20 cellular contexts compared by ENCODE assay signal in the genomic region with DNA sequence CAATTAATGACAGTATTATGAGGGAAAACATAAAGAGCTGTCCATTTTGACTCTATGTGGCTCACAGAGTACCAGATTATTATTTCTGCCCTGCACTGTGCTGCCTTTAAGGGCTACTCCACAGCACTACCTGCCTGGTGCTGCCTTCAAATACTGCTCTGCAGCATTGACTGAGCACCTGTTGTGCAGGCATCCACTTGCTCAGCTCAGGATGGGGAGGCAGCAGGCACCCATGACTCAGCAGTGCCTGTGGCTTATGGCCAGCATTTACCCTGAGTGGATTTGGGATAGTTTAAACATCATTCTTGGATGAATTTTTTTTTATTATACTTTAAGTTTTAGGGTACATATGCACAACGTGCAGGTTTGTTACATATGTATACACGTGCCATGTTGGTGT. TPM values are rescaled to one million over a fixed set of nuclear protein-coding genes. Genes with fewer than 3 reads are reported as not detected.
DNase-seq lines count a peak whose midpoint lies in the region; FAIRE-seq and TF ChIP-seq lines count a peak whose summit lies in the region.
"Had no signal": no experiment of that assay in that cellular context is flagged by ENCODE, and none has a peak within 500 bp of the region (broad histone marks: within the 10 kb centered on the region; RNA-seq: fewer than 3 reads in every experiment).

No MANE protein-coding gene starts in this region.

- TF ChIP-seq CTCF in bronchial epithelial cell (IDR thresholded peaks at IDR 0.05; ENCODE audit: insufficient read depth, low read length, severe bottlenecking), result no peak
- TF ChIP-seq CTCF in mesothelial cell of epicardium (IDR thresholded peaks at IDR 0.05; ENCODE audit: unreplicated experiment), result no peak
- TF ChIP-seq CTCF in nephron progenitor cell (IDR thresholded peaks at IDR 0.05), result no peak

- no peak for FAIRE-seq in bronchial epithelial cell (lab: Jason Lieb, UNC)
- FAIRE-seq: A549 had no signal

- H3K4me3 ChIP-seq in GM23248, result no peak overlapping the region
- H3K4me3 ChIP-seq in MG63, result no peak overlapping the region
- H3K4me3 ChIP-seq in bronchial epithelial cell (ENCODE audit: low read depth, low read length), result no peak overlapping the region
- H3K4me3 ChIP-seq: A549, HAP-1, Peyer's patch had no signal

- H3K9ac ChIP-seq in GM23248, result no peak overlapping the region
- H3K9ac ChIP-seq: KMS-11, SK-N-SH had no signal

- no peaks in the 10 kb centered on the region for H3K36me3 Mint-ChIP-seq in mesothelial cell of epicardium
- H3K36me3 Mint-ChIP-seq in nephron progenitor cell (ENCODE audit: low read depth), result peaks cover 6% of the 10 kb centered on the region

- H3K4me1 ChIP-seq in GM23248 (ENCODE audit: insufficient read depth), result peaks cover 32% of the 10 kb centered on the region
- H3K4me1 ChIP-seq: A549, HAP-1, Peyer's patch had no signal

- H3K4me1 Mint-ChIP-seq in mesothelial cell of epicardium (no peaks in the 10 kb centered on the region), nephron progenitor cell (no peaks in the 10 kb centered on the region)

- no peak overlapping the region for H3K4me2 ChIP-seq in GM23248 (ENCODE audit: unreplicated experiment)
- H3K4me2 ChIP-seq: A549, KMS-11, SK-N-SH had no signal

- in situ Hi-C loops in GM23248 (cut with MboI), result no loop called here

- H3F3A ChIP-seq in GM23248 (ENCODE audit: insufficient read depth), result peaks cover 18% of the 10 kb centered on the region

- no peak overlapping the region for H3K4me3 Mint-ChIP-seq in mesothelial cell of epicardium
- H3K4me3 Mint-ChIP-seq in nephron progenitor cell, result no peak overlapping the region

- H2AFZ ChIP-seq in GM23248, result no peak overlapping the region

- no peak overlapping the region for H3K27ac ChIP-seq in GM23248
- H3K27ac ChIP-seq: A549, KMS-11, Peyer's patch had no signal

- H3K27ac Mint-ChIP-seq in mesothelial cell of epicardium (no peak overlapping the region), nephron progenitor cell (no peak overlapping the region)

- H3K9me3 Mint-ChIP-seq in mesothelial cell of epicardium (peaks cover 75% of the 10 kb centered on the region), nephron progenitor cell (peaks cover 94% of the 10 kb centered on the region)

- H3K79me2 ChIP-seq in GM23248 (ENCODE audit: insufficient read depth), result no peaks in the 10 kb centered on the region

- no peaks in the 10 kb centered on the region for H4K20me1 ChIP-seq in GM23248 (ENCODE audit: insufficient read depth)

- H3K36me3 ChIP-seq in GM23248 (ENCODE audit: low read depth), result no peaks in the 10 kb centered on the region
- H3K36me3 ChIP-seq in MG63, result no peaks in the 10 kb centered on the region
- no peaks in the 10 kb centered on the region for H3K36me3 ChIP-seq in bronchial epithelial cell (ENCODE audit: control insufficient read depth, insufficient read depth, low read length)
- H3K36me3 ChIP-seq: HAP-1, Peyer's patch had no signal

- H3K27me3 Mint-ChIP-seq in mesothelial cell of epicardium (ENCODE audit: low read depth) (no peaks in the 10 kb centered on the region), nephron progenitor cell (ENCODE audit: low read depth, poor library complexity) (peaks cover 7% of the 10 kb centered on the region)

- H3K9me3 ChIP-seq in GM23248 (ENCODE audit: low read depth), result no peaks in the 10 kb centered on the region
- no peaks in the 10 kb centered on the region for H3K9me3 ChIP-seq in MG63
- H3K9me3 ChIP-seq: A549, HAP-1, Peyer's patch, SK-N-SH had no signal

- H3K27me3 ChIP-seq in GM23248 (replicated peaks; ENCODE audit: insufficient read depth) (no peaks in the 10 kb centered on the region), MG63 (no peaks in the 10 kb centered on the region), bronchial epithelial cell (ENCODE audit: control insufficient read depth, insufficient read depth, low read length) (no peaks in the 10 kb centered on the region)
- H3K27me3 ChIP-seq: Peyer's patch had no signal

- H3K9me2 ChIP-seq in GM23248 (ENCODE audit: insufficient read depth), result no peaks in the 10 kb centered on the region
- H3K9me2 ChIP-seq: SK-N-SH had no signal

- peak; percentile 42 for DNase-seq in GM23248
- DNase-seq in MG63, result peak; percentile 53
- peak; percentile 79 for DNase-seq in bronchial epithelial cell (ENCODE audit: low read depth)
- DNase-seq in myocyte (ENCODE audit: low read depth), result peak; percentile 29
- DNase-seq in mesothelial cell of epicardium (ENCODE audit: low spot score in 2 of 2, unreplicated experiment in 2 of 2), result no peak
- no peak for DNase-seq in cerebellar nuclear complex (lab: John Stamatoyannopoulos, UW)
- no peak for DNase-seq in nephron progenitor cell
- no peak for DNase-seq in COR-L47 (lab: John Stamatoyannopoulos, UW)
- DNase-seq: C1 segment of cervical spinal cord, DMS 273 treated with DMSO at 0.1 percent for 48 hours, MM.1S, NCI-H1092 treated with DMSO at 0.1 percent for 48 hours, NCI-H2081 treated with DMSO at 0.1 percent for 48 hours, NCI-H524, Peyer's patch, SHP77, SK-N-SH had no signal

- 52 to 53% methylated on average over 2 of the region's 2 CpGs for WGBS in GM23248 (ENCODE audit: low coverage in 1 of 2, low lambda C conversion rate in 2 of 2, missing lambda C conversion rate in 2 of 2), 2 experiments

RNA-seq across cellular contexts. Expression of a gene that starts 1.0 kb away (rescaled TPM):
- total RNA-seq in GM23248 (2014; rRNA removed; shearing (Covaris generic)), result under 0.01 and 0.22 TPM in 2 replicates
- polyA plus RNA-seq in GM23248 (2016; fragmentation: Nextera tagmentation; extraction: Ambion mirVana), result 9.9 and 10.4 TPM in 2 replicates
- not detected in 2 replicates for total RNA-seq in MG63 (2014; rRNA removed; shearing (Covaris generic); ENCODE audit: low replicate concordance)
- not detected in 2 replicates for total RNA-seq in bronchial epithelial cell
- total RNA-seq in myocyte, result not detected in 2 replicates
- polyA plus RNA-seq in myocyte (2012), result 0.15 TPM
- total RNA-seq in mesothelial cell of epicardium, result not detected in 3 replicates
- total RNA-seq: Peyer's patch had no signal
- polyA plus RNA-seq: A549, SK-N-SH had no signal

RNA-seq across cellular contexts. Expression of a gene that starts 18.1 kb away (rescaled TPM):
- total RNA-seq in GM23248 (2014; rRNA removed; shearing (Covaris generic)), result not detected in 2 replicates
- polyA plus RNA-seq in GM23248 (2016; fragmentation: Nextera tagmentation; extraction: Ambion mirVana), result 1.1 and 1.8 TPM in 2 replicates
- total RNA-seq in MG63 (2014; rRNA removed; shearing (Covaris generic); ENCODE audit: low replicate concordance), result not detected in 2 replicates
- total RNA-seq in bronchial epithelial cell (not detected in 2 replicates), myocyte (not detected in 2 replicates), mesothelial cell of epicardium (not detected in 3 replicates)
- not detected for polyA plus RNA-seq in myocyte (2012)
- total RNA-seq: Peyer's patch had no signal
- polyA plus RNA-seq: A549, SK-N-SH had no signal

RNA-seq across cellular contexts. Expression of a gene that starts 29.2 kb away (rescaled TPM):
- not detected in 2 replicates for total RNA-seq in GM23248 (2014; rRNA removed; shearing (Covaris generic))
- polyA plus RNA-seq in GM23248 (2016; fragmentation: Nextera tagmentation; extraction: Ambion mirVana), result not detected in 2 replicates
- not detected in 2 replicates for total RNA-seq in MG63 (2014; rRNA removed; shearing (Covaris generic); ENCODE audit: low replicate concordance)
- total RNA-seq in bronchial epithelial cell, result not detected in 2 replicates
- total RNA-seq in myocyte, result not detected in 2 replicates
- not detected for polyA plus RNA-seq in myocyte (2012)
- total RNA-seq in mesothelial cell of epicardium, result not detected in 3 replicates
- total RNA-seq: Peyer's patch had no signal
- polyA plus RNA-seq: A549, SK-N-SH had no signal

RNA-seq across cellular contexts. Expression of a gene that starts 39.6 kb away (rescaled TPM):
- total RNA-seq in GM23248 (2014; rRNA removed; shearing (Covaris generic)), result not detected in 2 replicates
- not detected in 2 replicates for polyA plus RNA-seq in GM23248 (2016; fragmentation: Nextera tagmentation; extraction: Ambion mirVana)
- total RNA-seq in MG63 (2014; rRNA removed; shearing (Covaris generic); ENCODE audit: low replicate concordance), result not detected in 2 replicates
- total RNA-seq in bronchial epithelial cell (not detected in 2 replicates), myocyte (not detected in 2 replicates), mesothelial cell of epicardium (not detected in 3 replicates)
- not detected for polyA plus RNA-seq in myocyte (2012)
- total RNA-seq: Peyer's patch had no signal
- polyA plus RNA-seq: A549, SK-N-SH had no signal

RNA-seq across cellular contexts. Expression of a gene that starts 48.9 kb away (rescaled TPM):
- not detected in 2 replicates for total RNA-seq in GM23248 (2014; rRNA removed; shearing (Covaris generic))
- 0.39 and 0.51 TPM in 2 replicates for polyA plus RNA-seq in GM23248 (2016; fragmentation: Nextera tagmentation; extraction: Ambion mirVana)
- total RNA-seq in MG63 (2014; rRNA removed; shearing (Covaris generic); ENCODE audit: low replicate concordance), result not detected in 2 replicates
- total RNA-seq in bronchial epithelial cell (not detected in 2 replicates), myocyte (not detected in 2 replicates), mesothelial cell of epicardium (not detected in 3 replicates)
- not detected for polyA plus RNA-seq in myocyte (2012)
- total RNA-seq: Peyer's patch had no signal
- polyA plus RNA-seq: A549, SK-N-SH had no signal

Comparison
In these comparisons a context has a peak if more than half of its experiments do, and no peak if none do; other contexts are left out.
1. DNase-seq: peak in GM23248 (single experiment), MG63 (single experiment), bronchial epithelial cell (single experiment) and myocyte (single experiment); none in mesothelial cell of epicardium (0 of 2), cerebellar nuclear complex (0 of 2), nephron progenitor cell (single experiment) and COR-L47 (single experiment).